In genomic region chr2:95346738-95347671, GRCh38 we compare ENCODE assay signal across 7 cellular contexts. TPM values are rescaled to one million over a fixed set of nuclear protein-coding genes. Genes with fewer than 3 reads are reported as not detected.
DNase-seq lines count a peak whose midpoint lies in the region; ATAC-seq, FAIRE-seq and TF ChIP-seq lines count a peak whose summit lies in the region.

No MANE protein-coding gene starts in this region.

- no peak overlapping the region for H3K9ac ChIP-seq in keratinocyte (ENCODE audit: control insufficient read depth, extremely low read depth, insufficient read depth, low read length)
- peak overlapping the region; percentile 22 to 58 for H3K9ac ChIP-seq in stomach smooth muscle (ENCODE audit: low read length in 2 of 2)

- H3K27ac ChIP-seq in body of pancreas: no peak overlapping the region
- no peak overlapping the region for H3K27ac ChIP-seq in keratinocyte (ENCODE audit: control insufficient read depth, insufficient read depth, low read length)
- no peak overlapping the region for H3K27ac ChIP-seq in stomach smooth muscle (ENCODE audit: low read length)

- peak overlapping the region; percentile 54; the same call in 1 of the 2 replicates for H3K4me3 Mint-ChIP-seq in HFFc6

- dilution Hi-C loops in keratinocyte (cut with MboI; ENCODE audit: extremely low pct_ligation_motif_present, low sequenced_read_pairs): no loop called here

- H3K27ac Mint-ChIP-seq in HFFc6: no peak overlapping the region

- WGBS in body of pancreas, 2 donors: 28 to 77% methylated on average over 22 to 51 of the region's 78 CpGs

- H3K9me3 Mint-ChIP-seq in HFFc6: no peaks in the 10 kb centered on the region

- ATAC-seq in body of pancreas (peak; percentile 4), GM18517 (IDR thresholded peaks at IDR 0.05; ENCODE audit: unreplicated experiment) (no peak), GM19455 (IDR thresholded peaks at IDR 0.05; ENCODE audit: unreplicated experiment) (no peak)

- no peaks in the 10 kb centered on the region for H3K9me1 ChIP-seq in keratinocyte (ENCODE audit: control insufficient read depth, extremely low read depth, insufficient read depth, low read length)

- DNase-seq in HFFc6 (no peak), body of pancreas (peak in 1 of 4 donors; percentile 28), keratinocyte (ENCODE audit: low read depth, low spot score) (no peak), GM19238 (ENCODE audit: insufficient read length, low spot score) (no peak)

- no peaks in the 10 kb centered on the region for H3K36me3 ChIP-seq in body of pancreas (replicated peaks in 1 of 2; ENCODE audit: insufficient read depth in 1 of 2, low read depth in 2 of 2)
- no peaks in the 10 kb centered on the region for H3K36me3 ChIP-seq in keratinocyte (ENCODE audit: control insufficient read depth in 2 of 2, extremely low read depth in 1 of 2, insufficient read depth in 2 of 2, low read length in 2 of 2)
- H3K36me3 ChIP-seq in stomach smooth muscle (ENCODE audit: control insufficient read depth in 2 of 2, insufficient read depth in 2 of 2, low read length in 2 of 2): no peaks in the 10 kb centered on the region

- no peaks in the 10 kb centered on the region for H3K27me3 ChIP-seq in body of pancreas
- peaks cover 34% of the 10 kb centered on the region for H3K27me3 ChIP-seq in keratinocyte (ENCODE audit: control insufficient read depth, extremely low read depth, insufficient read depth, low read length)
- peaks cover 0 to 2% of the 10 kb centered on the region in 2 donors for H3K27me3 ChIP-seq in stomach smooth muscle (ENCODE audit: control insufficient read depth in 1 of 2, insufficient read depth in 2 of 2, low read length in 2 of 2)

- H3K4me3 ChIP-seq in body of pancreas: no peak overlapping the region
- peak overlapping the region in 2 of 3 experiments; percentile 23 to 40 for H3K4me3 ChIP-seq in keratinocyte (ENCODE audit: control insufficient read depth in 2 of 3, extremely low read depth in 1 of 3, insufficient read depth in 2 of 3, low read depth in 1 of 3, low read length in 3 of 3)
- peak overlapping the region; percentile 60 to 76 for H3K4me3 ChIP-seq in stomach smooth muscle (ENCODE audit: low read length in 2 of 2)

- H3K4me1 ChIP-seq in body of pancreas (peaks cover 18% of the 10 kb centered on the region), keratinocyte (ENCODE audit: control insufficient read depth, extremely low read depth, insufficient read depth, low read length) (peaks cover 16% of the 10 kb centered on the region), stomach smooth muscle (ENCODE audit: control insufficient read depth, insufficient read depth, low read length) (peaks cover 21% of the 10 kb centered on the region)

- H3K27me3 Mint-ChIP-seq in HFFc6 (ENCODE audit: insufficient read depth): peaks cover 7% of the 10 kb centered on the region

- peak overlapping the region; percentile 19 for H2AFZ ChIP-seq in keratinocyte (ENCODE audit: control insufficient read depth, low read length)

- H3K4me2 ChIP-seq in keratinocyte (ENCODE audit: control insufficient read depth, extremely low read depth, insufficient read depth, low read depth, low read length): peak overlapping the region; percentile 56

- H3K4me1 Mint-ChIP-seq in HFFc6 (ENCODE audit: low read depth): no peaks in the 10 kb centered on the region

- no peaks in the 10 kb centered on the region for H3K9me3 ChIP-seq in body of pancreas
- H3K9me3 ChIP-seq in keratinocyte (ENCODE audit: control insufficient read depth, low read depth, low read length): no peaks in the 10 kb centered on the region
- no peaks in the 10 kb centered on the region for H3K9me3 ChIP-seq in stomach smooth muscle (ENCODE audit: control insufficient read depth in 2 of 2, low read length in 2 of 2)

- no peaks in the 10 kb centered on the region for H3K36me3 Mint-ChIP-seq in HFFc6 (ENCODE audit: low read depth)

- no peak for TF ChIP-seq POLR2A in body of pancreas (IDR thresholded peaks at IDR 0.05)

- intact Hi-C loops in body of pancreas (cut with DNase I): no loop called here

- TF ChIP-seq CTCF in HFFc6 (IDR thresholded peaks at IDR 0.05) (peak; percentile 18; the same call in 1 of the 2 replicates), body of pancreas (IDR thresholded peaks at IDR 0.05) (peak in 1 of 7 experiments; percentile 11), keratinocyte (optimal IDR thresholded peaks at IDR 0.05 in 1 of 3, IDR thresholded peaks at IDR 0.05 in 1 of 3, conservative IDR thresholded peaks at IDR 0.05 in 1 of 3; ENCODE audit: extremely low read depth in 1 of 3, insufficient read depth in 2 of 3, low read length in 3 of 3) (peak in 1 of 3 experiments; percentile 5)

- H3K79me2 ChIP-seq in keratinocyte (ENCODE audit: control insufficient read depth, insufficient read depth, low read length): no peaks in the 10 kb centered on the region

- no peaks in the 10 kb centered on the region for H4K20me1 ChIP-seq in keratinocyte (ENCODE audit: control insufficient read depth, extremely low read depth, insufficient read depth, low read length)

- FAIRE-seq in keratinocyte (lab: Jason Lieb, UNC): no peak

RNA-seq across cellular contexts. Expression of gene KCNIP3, which starts 49.9 kb away (rescaled TPM):
- 1 to 10 TPM in 2 of 6 experiments, under 1 TPM in 4; 0.56 to 2.4 (median 0.67) TPM for total RNA-seq in HFFc6 (2021; fragmentation: NEBNext Ultra II Directional; extraction: Animal tissue kit (Norgen Biotek cat#: 25700))
- 1 to 10 TPM; 1.6 to 2.9 TPM for total RNA-seq in body of pancreas
- 0.66 to 2.1 TPM (median 1.5 TPM) in 3 replicates for polyA plus RNA-seq in keratinocyte
- not detected for polyA plus RNA-seq in keratinocyte (2011; ENCODE audit: low read depth)
- polyA plus RNA-seq in keratinocyte (2011; cell fraction: cytosol; rRNA removed): 0.89 and 2.3 TPM in 2 replicates
- 3.6 and 6.3 TPM in 2 replicates for polyA plus RNA-seq in keratinocyte (2011; cell fraction: nucleus; rRNA removed)
- 1.1 and 2.5 TPM in 2 replicates for polyA plus RNA-seq in keratinocyte (2012; ENCODE audit: low replicate concordance)
- 1.7 to 2.9 TPM (median 1.8 TPM) in 3 replicates for polyA minus RNA-seq in keratinocyte
- 3.8 TPM for polyA minus RNA-seq in keratinocyte (2011; cell fraction: cytosol; rRNA and poly(A)+ RNA removed)
- polyA minus RNA-seq in keratinocyte (2011; cell fraction: nucleus; rRNA and poly(A)+ RNA removed): 4.2 and 5.3 TPM in 2 replicates

RNA-seq across cellular contexts. Expression of gene FAHD2A, which starts 55.5 kb away (rescaled TPM):
- total RNA-seq in HFFc6 (2021; fragmentation: NEBNext Ultra II Directional; extraction: Animal tissue kit (Norgen Biotek cat#: 25700)): 10 to 100 TPM; 23.1 to 28.0 (median 26.3) TPM
- 10 to 100 TPM; 15.2 to 18.9 TPM for total RNA-seq in body of pancreas
- 25.0 to 28.2 TPM (median 27.2 TPM) in 3 replicates for polyA plus RNA-seq in keratinocyte
- polyA plus RNA-seq in keratinocyte (2011; ENCODE audit: low read depth): 7.0 TPM
- 17.0 and 24.2 TPM in 2 replicates for polyA plus RNA-seq in keratinocyte (2011; cell fraction: cytosol; rRNA removed)
- 33.6 and 43.0 TPM in 2 replicates for polyA plus RNA-seq in keratinocyte (2011; cell fraction: nucleus; rRNA removed)
- polyA plus RNA-seq in keratinocyte (2012; ENCODE audit: low replicate concordance): 14.5 and 21.1 TPM in 2 replicates
- 17.5 to 26.9 TPM (median 21.2 TPM) in 3 replicates for polyA minus RNA-seq in keratinocyte
- 27.2 TPM for polyA minus RNA-seq in keratinocyte (2011; cell fraction: cytosol; rRNA and poly(A)+ RNA removed)
- 9.4 and 14.2 TPM in 2 replicates for polyA minus RNA-seq in keratinocyte (2011; cell fraction: nucleus; rRNA and poly(A)+ RNA removed)

Comparison
In these comparisons a context has a peak if more than half of its experiments do, and no peak if none do; other contexts are left out.
1. H3K4me3 ChIP-seq: peak in keratinocyte (2 of 3) and stomach smooth muscle (2 of 2); none in body of pancreas (0 of 2).